18 cellular contexts compared by ENCODE assay signal in genomic region chrY:2896050-2896449, GRCh38. TPM values are rescaled to one million over a fixed set of nuclear protein-coding genes. Genes with fewer than 3 reads are reported as not detected.
A peak's percentile ranks its signal among the peaks of the same experiment; 100 is the strongest.
DNase-seq lines count a peak whose midpoint lies in the region; ATAC-seq, FAIRE-seq and TF ChIP-seq lines count a peak whose summit lies in the region.
"Had no signal": no experiment of that assay in that cellular context is flagged by ENCODE, and none has a peak within 500 bp of the region (broad histone marks: within the 10 kb centered on the region; RNA-seq: fewer than 3 reads in every experiment).

No MANE protein-coding gene starts in this region.

- peak; percentile 70 for FAIRE-seq in GM19239 (lab: Jason Lieb, UNC)
- FAIRE-seq: GM12878 had no signal

- TF ChIP-seq EP300 in sigmoid colon (IDR thresholded peaks at IDR 0.05) = no peak

- H3K4me3 ChIP-seq in mesodermal cell (ENCODE audit: extremely low read depth, insufficient read depth, low read length, poor library complexity, severe bottlenecking) = no peak overlapping the region
- H3K4me3 ChIP-seq in sigmoid colon = no peak overlapping the region
- H3K4me3 ChIP-seq: GM12878 had no signal

- H3K4me1 ChIP-seq in mesodermal cell (ENCODE audit: control insufficient read depth, insufficient read depth, low read length, poor library complexity, severe bottlenecking) (no peaks in the 10 kb centered on the region), sigmoid colon (no peaks in the 10 kb centered on the region)
- H3K4me1 ChIP-seq: Caco-2 had no signal

- no peaks in the 10 kb centered on the region for H3K9me3 ChIP-seq in mesodermal cell (ENCODE audit: control insufficient read depth, low read length)
- no peaks in the 10 kb centered on the region for H3K9me3 ChIP-seq in sigmoid colon
- H3K9me3 ChIP-seq: Caco-2 had no signal

- no peaks in the 10 kb centered on the region for H3K27me3 ChIP-seq in sigmoid colon

- intact Hi-C loops in sigmoid colon (cut with DNase I) = no loop called here

- TF ChIP-seq POLR2A in sigmoid colon (IDR thresholded peaks at IDR 0.05) = no peak

- DNase-seq in GM19239 (ENCODE audit: insufficient read length, low spot score) (no peak), sigmoid colon (no peak), NCI-H69 (lab: John Stamatoyannopoulos, UW) (no peak), epidermal melanocyte (ENCODE audit: insufficient read length, low spot score) (no peak)
- DNase-seq: AML-193; Caco-2; HFFc6; NCI-H1436; NCI-H2081; NCI-H524 treated with DMSO at 0.1 percent for 48 hours; NK-92 treated with Interleukin-12 subunit alpha and Interleukin-12 subunit beta, amount 100 ng/mL, for 24 hours had no signal

- TF ChIP-seq CTCF in sigmoid colon (IDR thresholded peaks at IDR 0.05) = no peak

- 100% methylated on average over 1 of the region's 2 CpGs; no CpG with 5 or more reads in 1 of the 2 experiments for WGBS in mesodermal cell (ENCODE audit: insufficient coverage in 2 of 2), 2 experiments
- 93 to 95% methylated on average over 2 of the region's 2 CpGs for WGBS in sigmoid colon, 2 donors

- H3K36me3 ChIP-seq in mesodermal cell (ENCODE audit: control insufficient read depth, insufficient read depth, low read length) = no peaks in the 10 kb centered on the region
- H3K36me3 ChIP-seq in sigmoid colon = no peaks in the 10 kb centered on the region

- H3K27ac ChIP-seq in mesodermal cell (ENCODE audit: low read depth, low read length, severe bottlenecking) = peak overlapping the region; percentile 43
- H3K27ac ChIP-seq in sigmoid colon = no peak overlapping the region
- H3K27ac ChIP-seq: RWPE1 had no signal

- peak; percentile 87 for ATAC-seq in HG02610 (IDR thresholded peaks at IDR 0.05; ENCODE audit: unreplicated experiment)
- peak; percentile 77 for ATAC-seq in HG03432 (IDR thresholded peaks at IDR 0.05; ENCODE audit: unreplicated experiment)
- ATAC-seq: GM12878 had no signal

RNA-seq across cellular contexts. Expression of gene ZFY, which starts 39.1 kb away (rescaled TPM):
- polyA plus RNA-seq in mesodermal cell (2013, experiment 1 of 2) = 6.9 TPM
- 7.9 TPM for polyA plus RNA-seq in mesodermal cell (2013, experiment 2 of 2)
- total RNA-seq in sigmoid colon = 10 to 100 TPM in 2 of 4 donors, under 1 TPM in 1, not detected in 1; 0.16 to 34.6 (median 22.0) TPM
- 1 to 10 TPM in 2 of 3 donors, not detected in 1; 3.2 to 3.5 TPM for polyA plus RNA-seq in sigmoid colon
- total RNA-seq: Caco-2, GM12878, SK-MEL-5 had no signal
- polyA plus RNA-seq: GM12878, IgD-negative memory B cell had no signal

RNA-seq across cellular contexts. Expression of gene RPS4Y1, which starts 54.6 kb away (rescaled TPM):
- 286 TPM for polyA plus RNA-seq in mesodermal cell (2013, experiment 1 of 2)
- polyA plus RNA-seq in mesodermal cell (2013, experiment 2 of 2) = 261 TPM
- 100 to 1,000 TPM in 2 of 4 donors, under 1 TPM in 2; 0.33 to 367 (median 147) TPM for total RNA-seq in sigmoid colon
- 100 to 1,000 TPM in 2 of 3 donors, 1 to 10 TPM in 1; 1.8 to 366 (median 260) TPM for polyA plus RNA-seq in sigmoid colon
- total RNA-seq: Caco-2, SK-MEL-5 had no signal
- polyA plus RNA-seq: IgD-negative memory B cell had no signal
